ENCODE assay signal across 1 cellular context in genomic region chr17:4968916-4969550, GRCh38.
A peak's percentile ranks its signal among the peaks of the same experiment; 100 is the strongest.
TF ChIP-seq lines count a peak whose summit lies in the region.

No MANE protein-coding gene starts in this region.

TF ChIP-seq in HepG2, 621 proteins besides CTCF, POLR2A, EP300 and RAD21 (continued from another document and continues in another):
- no peak for TF ChIP-seq ZNF609 (CRISPR knock-in tag; IDR thresholded peaks at IDR 0.05; ENCODE audit: borderline replicate concordance)
- no peak for TF ChIP-seq PREB (CRISPR knock-in tag; IDR thresholded peaks at IDR 0.05)
- 0 out of 2 replicates have a peak, but pooled peaks have one; percentile 8 for TF ChIP-seq ZSCAN29 (CRISPR knock-in tag; conservative IDR thresholded peaks at IDR 0.05)
- TF ChIP-seq ZNF432 (CRISPR knock-in tag; IDR thresholded peaks at IDR 0.05; ENCODE audit: borderline replicate concordance) = no peak
- TF ChIP-seq MATR3 (CRISPR knock-in tag; IDR thresholded peaks at IDR 0.05) = no peak
- TF ChIP-seq ZNF770 (CRISPR knock-in tag; IDR thresholded peaks at IDR 0.05) = 0 out of 2 replicates have a peak, but pooled peaks have one; percentile 10
- TF ChIP-seq NFE2L2 (IDR thresholded peaks at IDR 0.05; ENCODE audit: low read length) = no peak
- 0 out of 2 replicates have a peak, but pooled peaks have one; percentile 9 for TF ChIP-seq ZNF891 (CRISPR knock-in tag; IDR thresholded peaks at IDR 0.05)
- TF ChIP-seq KLF11 (CRISPR knock-in tag; IDR thresholded peaks at IDR 0.05) = 0 out of 2 replicates have a peak, but pooled peaks have one; percentile 53
- no peak for TF ChIP-seq ZNF44 (CRISPR knock-in tag; IDR thresholded peaks at IDR 0.05)
- TF ChIP-seq TBX2 (CRISPR knock-in tag; IDR thresholded peaks at IDR 0.05; ENCODE audit: borderline replicate concordance) = no peak; the same call in 1 of the 2 replicates
- no peak for TF ChIP-seq KDM4B (CRISPR knock-in tag; IDR thresholded peaks at IDR 0.05)
- no peak for TF ChIP-seq KLF13 (CRISPR knock-in tag; IDR thresholded peaks at IDR 0.05)
- no peak for TF ChIP-seq CHD4 (IDR thresholded peaks at IDR 0.05; ENCODE audit: borderline replicate concordance, low read length)
- no peak for TF ChIP-seq PLSCR1 (CRISPR knock-in tag; IDR thresholded peaks at IDR 0.05; ENCODE audit: borderline replicate concordance)
- TF ChIP-seq ZNF781 (CRISPR knock-in tag; IDR thresholded peaks at IDR 0.05; ENCODE audit: borderline replicate concordance, not compliant biosample characterization) = no peak
- no peak for TF ChIP-seq ZZZ3 (CRISPR knock-in tag; IDR thresholded peaks at IDR 0.05; ENCODE audit: borderline replicate concordance)
- TF ChIP-seq MLLT10 (CRISPR knock-in tag; IDR thresholded peaks at IDR 0.05) = no peak
- TF ChIP-seq KDM5B (CRISPR knock-in tag; IDR thresholded peaks at IDR 0.05; ENCODE audit: borderline replicate concordance) = no peak
- no peak for TF ChIP-seq SPEN (CRISPR knock-in tag; IDR thresholded peaks at IDR 0.05; ENCODE audit: low read depth)
- 0 out of 2 replicates have a peak, but pooled peaks have one; percentile 45 for TF ChIP-seq DNMT3B (CRISPR knock-in tag; conservative IDR thresholded peaks at IDR 0.05)
- TF ChIP-seq ZNF749 (CRISPR knock-in tag; IDR thresholded peaks at IDR 0.05; ENCODE audit: borderline replicate concordance) = no peak
- 0 out of 2 replicates have a peak, but pooled peaks have one; percentile 3 for TF ChIP-seq THAP11 (CRISPR knock-in tag; IDR thresholded peaks at IDR 0.05)
- TF ChIP-seq MEIS1 (CRISPR knock-in tag; IDR thresholded peaks at IDR 0.05; ENCODE audit: borderline replicate concordance) = no peak
- TF ChIP-seq DMTF1 (CRISPR knock-in tag; IDR thresholded peaks at IDR 0.05) = no peak
- no peak for TF ChIP-seq ZFP62 (CRISPR knock-in tag; IDR thresholded peaks at IDR 0.05)
- peak; percentile 62; the same call in 1 of the 2 replicates for TF ChIP-seq ZIK1 (CRISPR knock-in tag; IDR thresholded peaks at IDR 0.05; ENCODE audit: borderline replicate concordance, low read depth)
- 0 out of 2 replicates have a peak, but pooled peaks have one; percentile 9 for TF ChIP-seq TFDP2 (CRISPR knock-in tag; IDR thresholded peaks at IDR 0.05)
- no peak for TF ChIP-seq SCMH1 (CRISPR knock-in tag; IDR thresholded peaks at IDR 0.05; ENCODE audit: borderline replicate concordance)
- TF ChIP-seq HNF4A (CRISPR knock-in tag; IDR thresholded peaks at IDR 0.05) = peak; percentile 12; the same call in 1 of the 2 replicates
- no peak for TF ChIP-seq ZNF775 (CRISPR knock-in tag; IDR thresholded peaks at IDR 0.05; ENCODE audit: borderline replicate concordance)
- no peak; the same call in 1 of the 2 replicates for TF ChIP-seq SIN3A (IDR thresholded peaks at IDR 0.05; ENCODE audit: borderline replicate concordance, low read depth, low read length)
- no peak for TF ChIP-seq IRF2 (CRISPR knock-in tag; IDR thresholded peaks at IDR 0.05)
- no peak for TF ChIP-seq ZNF674 (CRISPR knock-in tag; IDR thresholded peaks at IDR 0.05; ENCODE audit: low read depth)
- TF ChIP-seq CHCHD3 (CRISPR knock-in tag; IDR thresholded peaks at IDR 0.05) = peak; percentile 38; the same call in 1 of the 2 replicates
- peak; percentile 39; the same call in 1 of the 2 replicates for TF ChIP-seq PATZ1 (CRISPR knock-in tag; IDR thresholded peaks at IDR 0.05)
- no peak for TF ChIP-seq TERF1 (CRISPR knock-in tag; IDR thresholded peaks at IDR 0.05)
- TF ChIP-seq ZFP36L2 (CRISPR knock-in tag; IDR thresholded peaks at IDR 0.05) = no peak
- TF ChIP-seq KDM6A (CRISPR knock-in tag; IDR thresholded peaks at IDR 0.05; ENCODE audit: low read depth) = no peak
- peak; percentile 52 for TF ChIP-seq FOSL2 (CRISPR knock-in tag; IDR thresholded peaks at IDR 0.05)
- TF ChIP-seq ZFP90 (CRISPR knock-in tag; IDR thresholded peaks at IDR 0.05; ENCODE audit: borderline replicate concordance) = no peak
- TF ChIP-seq SIX4 (CRISPR knock-in tag; IDR thresholded peaks at IDR 0.05) = no peak
- TF ChIP-seq ZFP37 (CRISPR knock-in tag; IDR thresholded peaks at IDR 0.05; ENCODE audit: borderline replicate concordance) = no peak
- peak; percentile 51; the same call in 1 of the 2 replicates for TF ChIP-seq SMAD3 (CRISPR knock-in tag; IDR thresholded peaks at IDR 0.05)
- no peak for TF ChIP-seq ZBTB38 (CRISPR knock-in tag; IDR thresholded peaks at IDR 0.05)
- peak; percentile 54; the same call in 1 of the 2 replicates for TF ChIP-seq CEBPG (CRISPR knock-in tag; IDR thresholded peaks at IDR 0.05)
